ENCODE assay signal across 13 cellular contexts in genomic region chr1:81808760-81809159, GRCh38. TPM values are rescaled to one million over a fixed set of nuclear protein-coding genes. Genes with fewer than 3 reads are reported as not detected.
A peak's percentile ranks its signal among the peaks of the same experiment; 100 is the strongest.
DNase-seq lines count a peak whose midpoint lies in the region; ATAC-seq, FAIRE-seq and TF ChIP-seq lines count a peak whose summit lies in the region.
"Had no signal": no experiment of that assay in that cellular context is flagged by ENCODE, and none has a peak within 500 bp of the region (broad histone marks: within the 10 kb centered on the region; RNA-seq: fewer than 3 reads in every experiment).

No MANE protein-coding gene starts in this region.

- FAIRE-seq in kidney (lab: Jason Lieb, UNC), result no peak
- FAIRE-seq: endometrium had no signal

- H3K36me3 ChIP-seq in heart left ventricle (no peaks in the 10 kb centered on the region), kidney (ENCODE audit: control insufficient read depth in 1 of 2, insufficient read depth in 2 of 2, low read length in 2 of 2) (no peaks in the 10 kb centered on the region), tibial artery (no peaks in the 10 kb centered on the region), Peyer's patch (no peaks in the 10 kb centered on the region)

- TF ChIP-seq CTCF in heart left ventricle (IDR thresholded peaks at IDR 0.05), result peak in 6 of 12 donors; percentile 10 to 41 (median 16)
- TF ChIP-seq CTCF in VCaP (conservative IDR thresholded peaks at IDR 0.05), result peak; percentile 40
- TF ChIP-seq CTCF in kidney (IDR thresholded peaks at IDR 0.05; ENCODE audit: borderline replicate concordance, extremely low read depth, insufficient read depth), result no peak
- peak in 1 of 2 experiments; percentile 10 for TF ChIP-seq CTCF in tibial artery (IDR thresholded peaks at IDR 0.05)
- TF ChIP-seq CTCF in Peyer's patch (IDR thresholded peaks at IDR 0.05), result no peak

- no peak overlapping the region for H3K4me3 Mint-ChIP-seq in immature natural killer cell
- H3K4me3 Mint-ChIP-seq: activated naive CD8-positive, alpha-beta T cell treated with anti-CD3 and anti-CD28 coated beads, Interleukin-2, amount 10 ng/mL, durations not matched to agents 7 days and 5 days had no signal

- H3K9me3 Mint-ChIP-seq in immature natural killer cell, result peaks cover 4 to 20% (median 12%) of the 10 kb centered on the region in 6 donors
- H3K9me3 Mint-ChIP-seq: activated naive CD8-positive, alpha-beta T cell treated with anti-CD3 and anti-CD28 coated beads, Interleukin-2, amount 10 ng/mL, durations not matched to agents 7 days and 5 days had no signal

- peak in 3 of 4 donors; percentile 45 to 59 (median 49) for ATAC-seq in heart left ventricle
- no peak for ATAC-seq in left cardiac atrium
- ATAC-seq in GM18858 (IDR thresholded peaks at IDR 0.05; ENCODE audit: unreplicated experiment), result no peak

- no peak overlapping the region for H3K27ac Mint-ChIP-seq in immature natural killer cell
- H3K27ac Mint-ChIP-seq: activated naive CD8-positive, alpha-beta T cell treated with anti-CD3 and anti-CD28 coated beads, Interleukin-2, amount 10 ng/mL, durations not matched to agents 7 days and 5 days had no signal

- H3K9ac ChIP-seq in kidney (ENCODE audit: low read length in 2 of 2), result no peak overlapping the region

- H3K27me3 ChIP-seq in heart left ventricle, result no peaks in the 10 kb centered on the region
- no peaks in the 10 kb centered on the region for H3K27me3 ChIP-seq in tibial artery
- no peaks in the 10 kb centered on the region for H3K27me3 ChIP-seq in Peyer's patch

- H3K27me3 Mint-ChIP-seq in immature natural killer cell (ENCODE audit: low read depth in 3 of 3), result peaks cover 1 to 7% (median 2%) of the 10 kb centered on the region in 3 donors

- H3K27ac ChIP-seq in heart left ventricle, result peak overlapping the region in 9 of 12 donors; percentile 15 to 63 (median 46)
- H3K27ac ChIP-seq in VCaP, result no peak overlapping the region
- no peak overlapping the region for H3K27ac ChIP-seq in kidney (ENCODE audit: low read depth in 2 of 2, low read length in 2 of 2)
- peak overlapping the region; percentile 39 to 46 for H3K27ac ChIP-seq in tibial artery
- no peak overlapping the region for H3K27ac ChIP-seq in Peyer's patch
- H3K27ac ChIP-seq: HL-60 had no signal

- H3K9me3 ChIP-seq in heart left ventricle (no peaks in the 10 kb centered on the region), kidney (ENCODE audit: control insufficient read depth in 1 of 2, low read length in 2 of 2) (no peaks in the 10 kb centered on the region), tibial artery (no peaks in the 10 kb centered on the region), Peyer's patch (no peaks in the 10 kb centered on the region)

- peaks cover 0 to 5% (median 0%) of the 10 kb centered on the region in 3 donors for H3K36me3 Mint-ChIP-seq in immature natural killer cell
- H3K36me3 Mint-ChIP-seq: activated naive CD8-positive, alpha-beta T cell treated with anti-CD3 and anti-CD28 coated beads, Interleukin-2, amount 10 ng/mL, durations not matched to agents 7 days and 5 days had no signal

- H3K4me1 Mint-ChIP-seq in immature natural killer cell, result no peaks in the 10 kb centered on the region
- H3K4me1 Mint-ChIP-seq: activated naive CD8-positive, alpha-beta T cell treated with anti-CD3 and anti-CD28 coated beads, Interleukin-2, amount 10 ng/mL, durations not matched to agents 7 days and 5 days had no signal

- 13 to 21% (median 17%) methylated on average over 7 of the region's 7 CpGs for WGBS in heart left ventricle, 4 donors

- intact Hi-C loops in heart left ventricle (cut with DNase I), result loop anchor here in 9 of 10 donors (10.0 kb wide), 6 partner anchors 116 to 504 kb away; no protein-coding TSS in a partner anchor
- intact Hi-C loops in left cardiac atrium (cut with DNase I), result no loop called here
- intact Hi-C loops in kidney (cut with DNase I), result no loop called here
- intact Hi-C loops in tibial artery (cut with DNase I; ENCODE audit: low total_unique reads), result no loop called here

- DNase-seq in heart left ventricle (no peak), left cardiac atrium (no peak), kidney (no peak), tibial artery (no peak), Peyer's patch (no peak), immature natural killer cell (no peak)
- DNase-seq: activated CD4-positive, alpha-beta T cell treated with anti-CD3 and anti-CD28 coated beads, Interleukin-2, amount 50 U/mL, for 4 hours; activated naive CD8-positive, alpha-beta T cell treated with anti-CD3 and anti-CD28 coated beads, Interleukin-2, amount 10 ng/mL, durations not matched to agents 7 days and 5 days; NCI-H2107 had no signal

- H3K4me1 ChIP-seq in heart left ventricle, result peaks cover 4 to 90% (median 56%) of the 10 kb centered on the region in 12 donors
- peaks cover 4 to 30% of the 10 kb centered on the region in 2 donors for H3K4me1 ChIP-seq in kidney (ENCODE audit: control insufficient read depth in 1 of 2, insufficient read depth in 1 of 2, low read depth in 1 of 2, low read length in 2 of 2)
- peaks cover 0 to 85% (median 10%) of the 10 kb centered on the region in 4 donors for H3K4me1 ChIP-seq in tibial artery
- no peaks in the 10 kb centered on the region for H3K4me1 ChIP-seq in Peyer's patch

- peak overlapping the region in 10 of 12 donors; percentile 4 to 39 (median 25) for H3K4me3 ChIP-seq in heart left ventricle
- H3K4me3 ChIP-seq in kidney (ENCODE audit: low read length in 2 of 2), result peak overlapping the region; percentile 38 to 39
- peak overlapping the region; percentile 5 to 21 for H3K4me3 ChIP-seq in tibial artery
- no peak overlapping the region for H3K4me3 ChIP-seq in Peyer's patch

- TF ChIP-seq POLR2A in heart left ventricle (IDR thresholded peaks at IDR 0.05) (no peak), Peyer's patch (IDR thresholded peaks at IDR 0.05) (no peak)

RNA-seq across cellular contexts. Expression of gene ADGRL2, which starts 8.0 kb away (rescaled TPM):
- total RNA-seq in heart left ventricle, result 10 to 100 TPM; 49.7 to 82.8 (median 58.4) TPM
- polyA plus RNA-seq in heart left ventricle, result 10 to 100 TPM; 16.9 to 45.0 TPM
- 10 to 100 TPM; 57.4 to 64.4 TPM for total RNA-seq in left cardiac atrium
- 71.2 TPM for total RNA-seq in kidney
- 27.2 TPM for polyA plus RNA-seq in kidney (ENCODE audit: insufficient read depth, low read depth, low replicate concordance)
- 10 to 100 TPM in 2 of 4 donors, 1 to 10 TPM in 2; 6.1 to 48.7 (median 16.2) TPM for total RNA-seq in Peyer's patch
- polyA plus RNA-seq in immature natural killer cell, result not detected
- total RNA-seq: activated naive CD8-positive, alpha-beta T cell treated with anti-CD3 and anti-CD28 coated beads, Interleukin-2, amount 10 ng/mL, durations not matched to agents 7 days and 5 days had no signal

Comparison
In these comparisons a context has a peak if more than half of its experiments do, and no peak if none do; other contexts are left out.
1. ATAC-seq: peak in heart left ventricle (3 of 4); none in left cardiac atrium (0 of 2) and GM18858 (single experiment).
2. intact Hi-C loops: an anchor here in heart left ventricle (10.0 kb wide); none called in left cardiac atrium, kidney and tibial artery.
3. H3K27ac ChIP-seq: peak in heart left ventricle (9 of 12) and tibial artery (2 of 2); none in VCaP (single experiment), kidney (0 of 2) and Peyer's patch (0 of 4).
4. H3K4me3 ChIP-seq: peak in heart left ventricle (10 of 12), kidney (2 of 2) and tibial artery (2 of 2); none in Peyer's patch (0 of 4).